In the genomic region with DNA sequence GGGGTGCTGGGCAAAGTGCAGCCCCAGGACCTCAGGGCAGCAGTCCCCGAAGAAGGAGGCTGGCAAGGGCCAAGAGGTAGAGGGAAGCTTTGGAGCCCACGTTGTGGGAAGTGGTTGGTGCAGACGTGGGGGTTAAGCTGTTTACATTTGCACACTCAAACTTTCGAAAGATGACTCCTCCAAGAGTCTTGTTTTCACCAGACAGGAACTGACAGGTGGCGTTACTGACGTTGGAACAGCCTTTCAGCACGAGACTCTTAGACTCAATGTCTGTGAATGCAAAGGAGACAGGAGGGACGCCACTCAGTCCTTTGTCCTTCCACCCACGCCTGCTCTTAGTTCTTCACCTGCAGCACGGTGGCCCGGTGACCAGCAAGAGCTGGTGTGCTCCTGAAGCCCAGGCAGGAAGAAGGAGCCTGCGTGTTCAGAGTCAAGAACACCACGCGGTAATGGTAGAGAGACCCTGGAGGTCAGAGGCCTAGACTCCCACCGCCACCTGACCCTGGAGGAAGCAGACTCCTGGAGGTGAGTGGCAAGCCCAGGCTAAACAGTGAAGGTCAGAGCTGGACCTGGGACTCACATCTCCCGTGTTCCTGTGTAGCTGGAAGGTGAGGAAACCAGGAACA, we compare ENCODE assay signal across 17 cellular contexts. TPM values are rescaled to one million over a fixed set of nuclear protein-coding genes. Genes with fewer than 3 reads are reported as not detected.
"Had no signal": no experiment of that assay in that cellular context is flagged by ENCODE, and none has a peak within 500 bp of the region (broad histone marks: within the 10 kb centered on the region; RNA-seq: fewer than 3 reads in every experiment).

No MANE protein-coding gene starts in this region.

- H3K36me3 ChIP-seq: right atrium auricular region, transverse colon had no signal

- H3K4me1 ChIP-seq: right atrium auricular region, transverse colon had no signal

- H3K4me3 ChIP-seq: right atrium auricular region, skin epidermis, transverse colon had no signal

- H3K27me3 ChIP-seq: right atrium auricular region, transverse colon had no signal

- ATAC-seq: activated CD4-positive, CD25-positive, alpha-beta regulatory T cell treated with anti-CD3 and anti-CD28 coated beads, Interleukin-2, amount 50 U/mL, for 24 hours; activated T-cell treated with anti-CD3 and anti-CD28 coated beads, Interleukin-2, amount 50 U/mL, for 72 hours had no signal

- DNase-seq: activated CD4-positive, alpha-beta T cell treated with anti-CD3 and anti-CD28 coated beads, Interleukin-2, amount 50 U/mL, for 48 hours; activated T-cell treated with anti-CD3 and anti-CD28 coated beads, Interleukin-2, amount 50 U/mL, for 72 hours; aorta; endodermal cell; erythroblast; hypothalamus; substantia nigra; transverse colon had no signal

- H3K27ac ChIP-seq: right atrium auricular region, skin epidermis, transverse colon had no signal

- H3K4me1 Mint-ChIP-seq: endodermal cell, mesothelial cell of epicardium had no signal

- H3K4me3 Mint-ChIP-seq: activated T-cell treated with anti-CD3 and anti-CD28 coated beads, Interleukin-2, amount 50 U/mL, for 72 hours; endodermal cell; mesothelial cell of epicardium had no signal

- H3K27ac Mint-ChIP-seq: activated T-cell treated with anti-CD3 and anti-CD28 coated beads, Interleukin-2, amount 50 U/mL, for 72 hours; endodermal cell; mesothelial cell of epicardium had no signal

RNA-seq across cellular contexts. Expression of a gene that starts 15.9 kb away (rescaled TPM):
- total RNA-seq: activated T-cell treated with anti-CD3 and anti-CD28 coated beads, Interleukin-2, amount 50 U/mL, for 72 hours; aorta; bronchial epithelial cell; chondrocyte; dermis microvascular lymphatic vessel endothelial cell; endodermal cell; lower leg skin; mesothelial cell of epicardium; right atrium auricular region; T-helper 2 cell treated with Interferon-gamma antibody and Interleukin-4, amounts not matched to agents 100 ng/mL and 5 ng/mL, for 36 hours had no signal

RNA-seq across cellular contexts. Expression of a gene that starts 37.1 kb away (rescaled TPM):
- total RNA-seq: activated T-cell treated with anti-CD3 and anti-CD28 coated beads, Interleukin-2, amount 50 U/mL, for 72 hours; aorta; bronchial epithelial cell; chondrocyte; dermis microvascular lymphatic vessel endothelial cell; endodermal cell; lower leg skin; mesothelial cell of epicardium; right atrium auricular region; T-helper 2 cell treated with Interferon-gamma antibody and Interleukin-4, amounts not matched to agents 100 ng/mL and 5 ng/mL, for 36 hours; transverse colon had no signal
